28 cellular contexts compared by ENCODE assay signal in genomic region chr10:77967611-77968022, GRCh38. TPM values are rescaled to one million over a fixed set of nuclear protein-coding genes. Genes with fewer than 3 reads are reported as not detected.
DNase-seq lines count a peak whose midpoint lies in the region; ATAC-seq and TF ChIP-seq lines count a peak whose summit lies in the region.
"Had no signal": no experiment of that assay in that cellular context is flagged by ENCODE, and none has a peak within 500 bp of the region (broad histone marks: within the 10 kb centered on the region; RNA-seq: fewer than 3 reads in every experiment).

No MANE protein-coding gene starts in this region.

- no TSS peak for BruUV-seq in A673 (replicated peaks; lab: Mats Ljungman, UMichigan)

- no peak overlapping the region for H3K4me3 ChIP-seq in A673 (ENCODE audit: low read depth, low read length, poor library complexity, severe bottlenecking)
- no peak overlapping the region for H3K4me3 ChIP-seq in Peyer's patch
- H3K4me3 ChIP-seq: dorsolateral prefrontal cortex, ovary, thoracic aorta had no signal

- CTCF ChIA-PET in A673 (lab: Charles Lee): no interaction called here

- intact Hi-C loops in A673 (cut with micrococcal nuclease; ENCODE audit: unreplicated experiment): no loop called here

- H3K27ac ChIP-seq in A673 (ENCODE audit: low read depth, low read length, poor library complexity, severe bottlenecking) (no peak overlapping the region), foreskin keratinocyte (no peak overlapping the region), Peyer's patch (no peak overlapping the region)
- H3K27ac ChIP-seq: dorsolateral prefrontal cortex, KMS-11, ovary, thoracic aorta had no signal

- H3K9me3 Mint-ChIP-seq in brain: peaks cover 5 to 25% (median 15%) of the 10 kb centered on the region in 5 experiments
- peaks cover 22% of the 10 kb centered on the region for H3K9me3 Mint-ChIP-seq in nephron progenitor cell
- H3K9me3 Mint-ChIP-seq: central memory CD8-positive, alpha-beta T cell had no signal

- H3K27me3 ChIP-seq in A673 (replicated peaks; ENCODE audit: insufficient read depth, low read depth, low read length, poor library complexity): no peaks in the 10 kb centered on the region
- no peaks in the 10 kb centered on the region for H3K27me3 ChIP-seq in foreskin keratinocyte
- no peaks in the 10 kb centered on the region for H3K27me3 ChIP-seq in Peyer's patch
- H3K27me3 ChIP-seq: dorsolateral prefrontal cortex, ovary had no signal

- ATAC-seq in foreskin keratinocyte (no peak), GM21786 (IDR thresholded peaks at IDR 0.05; ENCODE audit: unreplicated experiment) (no peak)
- ATAC-seq: activated CD4-positive, CD25-positive, alpha-beta regulatory T cell treated with anti-CD3 and anti-CD28 coated beads, Interleukin-2, amount 50 U/mL, for 24 hours; left colon; right cardiac atrium; stimulated activated naive CD8-positive, alpha-beta T cell treated with anti-CD3 and anti-CD28 coated beads, Interleukin-15, Interleukin-2, amounts not matched to agents 100 U/mL and 50 U/mL, for 24 hours had no signal

- H3K4me3 Mint-ChIP-seq in brain (peak overlapping the region in 4 of 5 experiments; percentile 37 to 48 (median 40)), nephron progenitor cell (peak overlapping the region; percentile 33)
- H3K4me3 Mint-ChIP-seq: activated CD4-positive, alpha-beta memory T cell treated with anti-CD3 and anti-CD28 coated beads, Interleukin-2, amount 10 ng/mL, durations not matched to agents 7 days and 5 days; activated naive CD8-positive, alpha-beta T cell treated with anti-CD3 and anti-CD28 coated beads for 36 hours; CD14-positive monocyte; central memory CD8-positive, alpha-beta T cell; memory B cell; naive B cell had no signal

- H3K36me3 Mint-ChIP-seq in brain (peaks cover 22% of the 10 kb centered on the region), nephron progenitor cell (ENCODE audit: low read depth) (peaks cover 11% of the 10 kb centered on the region)
- H3K36me3 Mint-ChIP-seq: naive B cell had no signal

- H3K4me1 ChIP-seq in A673 (ENCODE audit: insufficient read depth, low read length, poor library complexity, severe bottlenecking) (peaks cover 5% of the 10 kb centered on the region), foreskin keratinocyte (peaks cover 18% of the 10 kb centered on the region), Peyer's patch (no peaks in the 10 kb centered on the region)

- H3K36me3 ChIP-seq in A673 (ENCODE audit: insufficient read depth, low read length, poor library complexity, severe bottlenecking): no peaks in the 10 kb centered on the region
- H3K36me3 ChIP-seq in Peyer's patch: no peaks in the 10 kb centered on the region
- H3K36me3 ChIP-seq: ovary, thoracic aorta had no signal

- H3K27ac Mint-ChIP-seq in brain (peak overlapping the region; percentile 89 to 98 (median 96)), nephron progenitor cell (peak overlapping the region; percentile 94)
- H3K27ac Mint-ChIP-seq: activated CD4-positive, alpha-beta memory T cell treated with anti-CD3 and anti-CD28 coated beads, Interleukin-2, amount 10 ng/mL, durations not matched to agents 7 days and 5 days; activated naive CD8-positive, alpha-beta T cell treated with anti-CD3 and anti-CD28 coated beads for 36 hours; CD14-positive monocyte; memory B cell; naive B cell had no signal

- TF ChIP-seq POLR2A in Peyer's patch (IDR thresholded peaks at IDR 0.05): no peak

- H3K4me1 Mint-ChIP-seq in brain (peaks cover 44% of the 10 kb centered on the region), nephron progenitor cell (peaks cover 52% of the 10 kb centered on the region)
- H3K4me1 Mint-ChIP-seq: central memory CD8-positive, alpha-beta T cell had no signal

- H3K9me3 ChIP-seq in A673 (ENCODE audit: low read depth, low read length, poor library complexity, severe bottlenecking) (no peaks in the 10 kb centered on the region), Peyer's patch (no peaks in the 10 kb centered on the region)
- H3K9me3 ChIP-seq: ovary, thoracic aorta had no signal

- TF ChIP-seq CTCF in A673 (conservative IDR thresholded peaks at IDR 0.05; ENCODE audit: low read depth, low read length) (no peak), brain (conservative IDR thresholded peaks at IDR 0.05) (no peak), nephron progenitor cell (IDR thresholded peaks at IDR 0.05) (no peak), foreskin keratinocyte (conservative IDR thresholded peaks at IDR 0.05) (no peak), Peyer's patch (IDR thresholded peaks at IDR 0.05) (no peak)

- H3K27me3 Mint-ChIP-seq in brain (no peaks in the 10 kb centered on the region), nephron progenitor cell (ENCODE audit: low read depth, poor library complexity) (no peaks in the 10 kb centered on the region)
- H3K27me3 Mint-ChIP-seq: activated CD4-positive, alpha-beta memory T cell treated with anti-CD3 and anti-CD28 coated beads, Interleukin-2, amount 10 ng/mL, durations not matched to agents 7 days and 5 days; activated naive CD8-positive, alpha-beta T cell treated with anti-CD3 and anti-CD28 coated beads for 36 hours had no signal

- POLR2A ChIA-PET in A673 (lab: Charles Lee; ENCODE audit: low non-redundant PET): no interaction called here

- DNase-seq in A673 (ENCODE audit: low spot score) (peak; percentile 48), NCI-H1092 treated with DMSO at 0.1 percent for 48 hours (lab: John Stamatoyannopoulos, UW) (peak; percentile 58), nephron progenitor cell (peak; percentile 53), foreskin keratinocyte (no peak), NCI-H1105 (lab: John Stamatoyannopoulos, UW) (no peak), Peyer's patch (no peak)
- DNase-seq: activated CD4-positive, alpha-beta memory T cell treated with anti-CD3 and anti-CD28 coated beads, Interleukin-2, amount 10 ng/mL, durations not matched to agents 7 days and 5 days; activated naive CD8-positive, alpha-beta T cell treated with anti-CD3 and anti-CD28 coated beads for 36 hours; dorsolateral prefrontal cortex; head of caudate nucleus; left colon; naive B cell; NCI-H2029; NCI-H446 treated with DMSO at 0.1 percent for 48 hours; NK-92 treated with Interleukin-12 subunit alpha and Interleukin-12 subunit beta, amount 100 ng/mL, for 24 hours; ovary; right cardiac atrium; SIG-M5; stimulated activated naive CD8-positive, alpha-beta T cell treated with anti-CD3 and anti-CD28 coated beads, Interleukin-15, Interleukin-2, amounts not matched to agents 100 U/mL and 50 U/mL, for 24 hours; T-helper 1 cell had no signal

RNA-seq across cellular contexts. Expression of gene DLG5, which starts 41.1 kb away (rescaled TPM):
- total RNA-seq in A673 (2021) (44.0 and 47.6 TPM in 2 replicates), foreskin keratinocyte (66.7 and 74.8 TPM in 2 replicates), Peyer's patch (100 to 1,000 TPM in 1 of 4 donors, 10 to 100 TPM in 3; 40.6 to 134 (median 61.5) TPM)
- polyA plus RNA-seq in brain (ENCODE audit: insufficient read depth, low read depth, low replicate concordance) (20.7 TPM), foreskin keratinocyte (25.1 and 29.0 TPM in 2 replicates)

Comparison
In these comparisons a context has a peak if more than half of its experiments do, and no peak if none do; other contexts are left out.
1. DNase-seq: peak in A673 (single experiment), NCI-H1092 treated with DMSO at 0.1 percent for 48 hours (single experiment) and nephron progenitor cell (single experiment); none in foreskin keratinocyte (0 of 2), NCI-H1105 (single experiment) and Peyer's patch (0 of 3).